In the genomic region with DNA sequence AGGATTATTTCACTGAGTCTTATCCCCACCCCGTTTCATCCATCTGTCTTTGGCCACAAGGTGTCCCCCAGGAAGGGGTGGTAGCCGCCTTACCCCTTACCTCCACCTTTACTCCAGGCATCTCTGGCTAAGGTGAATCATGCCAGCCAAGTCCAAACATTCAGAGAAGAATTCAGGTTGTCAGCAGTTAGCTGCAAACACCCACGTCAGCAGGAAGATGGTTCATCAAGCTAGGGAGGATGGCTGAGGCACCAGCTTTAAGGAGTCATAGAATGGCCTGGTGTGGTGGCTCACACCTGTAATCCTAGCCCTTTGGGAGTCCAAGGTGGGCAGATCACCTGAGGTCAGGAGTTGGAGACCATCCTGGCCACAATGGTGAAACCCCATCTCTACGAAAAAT, we compare ENCODE assay signal across 20 cellular contexts.
A peak's percentile ranks its signal among the peaks of the same experiment; 100 is the strongest.
DNase-seq lines count a peak whose midpoint lies in the region; ATAC-seq, FAIRE-seq and TF ChIP-seq lines count a peak whose summit lies in the region.
"Had no signal": no experiment of that assay in that cellular context is flagged by ENCODE, and none has a peak within 500 bp of the region (broad histone marks: within the 10 kb centered on the region; RNA-seq: fewer than 3 reads in every experiment).

No MANE protein-coding gene starts in this region.

- no peak overlapping the region for H3K4me2 ChIP-seq in HepG2 (ENCODE audit: low read depth, low read length)
- H3K4me2 ChIP-seq: A549; BLaER1 treated with 17β-estradiol and CSF1 and Interleukin-3, amounts not matched to agents 10 nM and 100 nM had no signal

- H2AFZ ChIP-seq in HepG2 (ENCODE audit: low read length) = no peak overlapping the region

- H4K20me1 ChIP-seq in HepG2 (ENCODE audit: insufficient read depth, low read length) = no peaks in the 10 kb centered on the region
- H4K20me1 ChIP-seq: BLaER1 treated with 17β-estradiol and CSF1 and Interleukin-3, amounts not matched to agents 10 nM and 100 nM had no signal

- H3K27me3 ChIP-seq in HepG2 (ENCODE audit: control insufficient read depth in 1 of 2, insufficient read depth in 2 of 2, low read length in 2 of 2) (no peaks in the 10 kb centered on the region), right lobe of liver (no peaks in the 10 kb centered on the region), gastrocnemius medialis (no peaks in the 10 kb centered on the region), HAP-1 (ENCODE audit: low read depth) (no peaks in the 10 kb centered on the region)
- H3K27me3 ChIP-seq: BLaER1 treated with 17β-estradiol and CSF1 and Interleukin-3, amounts not matched to agents 10 nM and 100 nM had no signal

- H3K27ac ChIP-seq in HepG2 (ENCODE audit: extremely low read length, insufficient read depth, low read length) (no peak overlapping the region), right lobe of liver (no peak overlapping the region), gastrocnemius medialis (peak overlapping the region; percentile 25 to 77 (median 70))
- H3K27ac ChIP-seq: 22Rv1; A549; BLaER1 treated with 17β-estradiol and CSF1 and Interleukin-3, amounts not matched to agents 10 nM and 100 nM; C4-2B had no signal

- WGBS in HepG2 (ENCODE audit: low lambda C conversion rate) = 21% methylated on average over 4 of the region's 4 CpGs
- 29% methylated on average over 1 of the region's 4 CpGs for WGBS in right lobe of liver (ENCODE audit: insufficient coverage, low coverage, low lambda C conversion rate, missing lambda C conversion rate)

- H3K9ac ChIP-seq in HepG2 (ENCODE audit: insufficient read depth, low read depth, low read length) = no peak overlapping the region
- H3K9ac ChIP-seq: BLaER1 treated with 17β-estradiol and CSF1 and Interleukin-3, amounts not matched to agents 10 nM and 100 nM had no signal

- intact Hi-C loops in HepG2 (cut with micrococcal nuclease; ENCODE audit: unreplicated experiment) = no loop called here
- intact Hi-C loops in right lobe of liver (cut with DNase I) = no loop called here
- intact Hi-C loops in gastrocnemius medialis (cut with DNase I; ENCODE audit: low total_unique reads) = no loop called here

- ATAC-seq in HepG2 (no peak), right lobe of liver (no peak), gastrocnemius medialis (no peak)
- ATAC-seq: A549; CD8-positive, alpha-beta T cell had no signal

- CTCF ChIA-PET in HepG2 (lab: Yijun Ruan, JAX; ENCODE audit: low intra/inter-chr PET ratio, low total read pairs) = no interaction called here

- FAIRE-seq in HepG2 (lab: Jason Lieb, UNC) = no peak
- FAIRE-seq: A549, D721Med, G401.6, GM12891, GM19239 had no signal

- H3K4me1 ChIP-seq in HepG2 (ENCODE audit: insufficient read depth, low read length) = no peaks in the 10 kb centered on the region
- H3K4me1 ChIP-seq in right lobe of liver = no peaks in the 10 kb centered on the region
- H3K4me1 ChIP-seq in gastrocnemius medialis = peaks cover 52 to 62% of the 10 kb centered on the region in 2 donors
- H3K4me1 ChIP-seq in HAP-1 = no peaks in the 10 kb centered on the region
- H3K4me1 ChIP-seq: A549; BLaER1 treated with 17β-estradiol and CSF1 and Interleukin-3, amounts not matched to agents 10 nM and 100 nM; Caco-2 had no signal

- H3K36me3 ChIP-seq in HepG2 (replicated peaks in 1 of 2; ENCODE audit: control insufficient read depth in 1 of 2, insufficient read depth in 2 of 2, low read length in 2 of 2) (no peaks in the 10 kb centered on the region), right lobe of liver (no peaks in the 10 kb centered on the region), gastrocnemius medialis (no peaks in the 10 kb centered on the region), HAP-1 (replicated peaks) (no peaks in the 10 kb centered on the region)
- H3K36me3 ChIP-seq: BLaER1 treated with 17β-estradiol and CSF1 and Interleukin-3, amounts not matched to agents 10 nM and 100 nM had no signal

- no peak for TF ChIP-seq RAD21 in HepG2 (CRISPR knock-in tag; IDR thresholded peaks at IDR 0.05)

- H3K9me3 ChIP-seq in HepG2 (ENCODE audit: low read length) (peaks cover 27% of the 10 kb centered on the region), right lobe of liver (no peaks in the 10 kb centered on the region), gastrocnemius medialis (no peaks in the 10 kb centered on the region), HAP-1 (no peaks in the 10 kb centered on the region)
- H3K9me3 ChIP-seq: A549, Caco-2 had no signal

- no peak overlapping the region for H3K4me3 ChIP-seq in HepG2 (replicated peaks in 1 of 3; ENCODE audit: insufficient read depth in 1 of 3, low read depth in 2 of 3, low read length in 3 of 3)
- H3K4me3 ChIP-seq in right lobe of liver = no peak overlapping the region
- no peak overlapping the region for H3K4me3 ChIP-seq in gastrocnemius medialis
- no peak overlapping the region for H3K4me3 ChIP-seq in HAP-1
- H3K4me3 ChIP-seq: A549; BLaER1 treated with 17β-estradiol and CSF1 and Interleukin-3, amounts not matched to agents 10 nM and 100 nM had no signal

- H3K79me2 ChIP-seq in HepG2 (ENCODE audit: insufficient read depth, low read length) = no peaks in the 10 kb centered on the region

- TF ChIP-seq POLR2A in HepG2 (IDR thresholded peaks at IDR 0.05; ENCODE audit: insufficient read depth in 1 of 2, low read depth in 2 of 2, low read length in 2 of 2) = no peak
- TF ChIP-seq POLR2A in right lobe of liver (IDR thresholded peaks at IDR 0.05) = no peak
- TF ChIP-seq POLR2A in gastrocnemius medialis (IDR thresholded peaks at IDR 0.05) = no peak

- TF ChIP-seq CTCF in HepG2 (CRISPR knock-in tag; IDR thresholded peaks at IDR 0.05) (no peak), right lobe of liver (IDR thresholded peaks at IDR 0.05) (no peak), gastrocnemius medialis (IDR thresholded peaks at IDR 0.05 in 4 of 5, conservative IDR thresholded peaks at IDR 0.05 in 1 of 5) (no peak)

- DNase-seq in HepG2 (ENCODE audit: low spot score) (no peak), right lobe of liver (no peak), gastrocnemius medialis (no peak), SIG-M5 (lab: John Stamatoyannopoulos, UW) (no peak), HAP-1 (ENCODE audit: low spot score in 2 of 2) (no peak)
- DNase-seq: AML-193; Caco-2; Calu3; CD4-positive, alpha-beta T cell; CD8-positive, alpha-beta T cell; DMS79 treated with DMSO at 0.1 percent for 48 hours; GF-D8 had no signal

- TF ChIP-seq EP300 in HepG2 (IDR thresholded peaks at IDR 0.05; ENCODE audit: low read depth in 2 of 2, low read length in 2 of 2) (no peak), HepG2 (CRISPR knock-in tag; IDR thresholded peaks at IDR 0.05; ENCODE audit: borderline replicate concordance) (no peak)

- POLR2A ChIA-PET in HepG2 (lab: Yijun Ruan, JAX) = no interaction called here

- no TSS peak for BruUV-seq in HepG2 (replicated peaks; lab: Mats Ljungman, UMichigan)

- in situ Hi-C loops in HepG2 (cut with HindIII; ENCODE audit: extremely low pct_ligation_motif_present, low pct_unique_long_range_greater_than_20kb) = no loop called here
- in situ Hi-C loops in gastrocnemius medialis (cut with MboI; ENCODE audit: low sequenced_read_pairs in 4 of 4) = no loop called here
- in situ Hi-C loops in HAP-1 (cut with MboI; ENCODE audit: low sequenced_read_pairs) = no loop called here

TF ChIP-seq in HepG2, 621 proteins besides CTCF, POLR2A, EP300 and RAD21:
- TF ChIP-seq MAFF (IDR thresholded peaks at IDR 0.05; ENCODE audit: low read depth, low read length) (peak; percentile 44; the same call in 1 of the 2 replicates), MTF2 (CRISPR knock-in tag; IDR thresholded peaks at IDR 0.05; ENCODE audit: borderline replicate concordance) (no peak), MAFK (conservative IDR thresholded peaks at IDR 0.05 in 1 of 2, IDR thresholded peaks at IDR 0.05 in 1 of 2; ENCODE audit: low read length in 2 of 2) (peak; percentile 52 to 57; a peak in 2 of 4 replicates), SOX13 (IDR thresholded peaks at IDR 0.05) (no peak), SOX13 (CRISPR knock-in tag; conservative IDR thresholded peaks at IDR 0.05 in 1 of 2, IDR thresholded peaks at IDR 0.05 in 1 of 2) (no peak), ZFP37 (CRISPR knock-in tag; IDR thresholded peaks at IDR 0.05; ENCODE audit: borderline replicate concordance) (no peak), SOX5 (CRISPR knock-in tag; IDR thresholded peaks at IDR 0.05; ENCODE audit: borderline replicate concordance) (no peak)
TF ChIP-seq in HepG2: peak in this region for 2.

Comparison
In these comparisons a context has a peak if more than half of its experiments do, and no peak if none do; other contexts are left out.
1. H3K27ac ChIP-seq: peak in gastrocnemius medialis (4 of 4); none in HepG2 (single experiment) and right lobe of liver (0 of 3).